10 cellular contexts compared by ENCODE assay signal in the genomic region with DNA sequence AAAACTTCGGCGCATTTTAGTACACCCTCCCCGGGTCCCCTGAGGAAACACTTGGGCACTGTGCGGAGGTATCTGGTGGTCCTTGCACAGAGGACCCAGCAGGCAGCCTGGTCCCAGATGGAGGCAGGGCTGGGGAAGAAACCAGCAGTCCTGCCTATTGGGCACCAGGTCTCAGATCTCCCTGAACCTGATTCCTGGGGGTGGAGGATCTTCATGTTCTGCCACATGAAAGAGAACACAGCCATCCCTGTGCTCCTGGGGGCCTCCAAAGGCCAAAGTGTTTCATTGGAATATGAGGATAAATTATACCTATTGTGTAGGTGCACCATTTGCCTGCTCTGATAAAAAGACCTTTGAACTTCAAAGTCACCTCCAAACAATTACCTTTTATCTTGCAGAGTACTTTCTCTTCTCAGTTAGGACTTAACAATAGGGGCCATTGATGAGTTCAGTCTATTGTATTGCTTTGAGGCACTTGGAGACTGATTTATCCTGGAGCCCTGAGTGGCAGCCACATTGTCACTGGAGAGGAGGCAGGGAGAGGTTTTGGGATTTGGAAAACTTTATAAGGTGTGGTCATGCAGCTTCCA. TPM values are rescaled to one million over a fixed set of nuclear protein-coding genes. Genes with fewer than 3 reads are reported as not detected.
DNase-seq lines count a peak whose midpoint lies in the region; ATAC-seq and TF ChIP-seq lines count a peak whose summit lies in the region.
"Had no signal": no experiment of that assay in that cellular context is flagged by ENCODE, and none has a peak within 500 bp of the region (broad histone marks: within the 10 kb centered on the region; RNA-seq: fewer than 3 reads in every experiment).

No MANE protein-coding gene starts in this region.

- H3K36me3 Mint-ChIP-seq in activated T-cell treated with anti-CD3 and anti-CD28 coated beads, Interleukin-2, amount 50 U/mL, for 72 hours (ENCODE audit: insufficient read depth in 2 of 2) = peaks cover 4 to 7% of the 10 kb centered on the region in 2 donors
- H3K36me3 Mint-ChIP-seq in activated CD4-positive, alpha-beta memory T cell treated with anti-CD3 and anti-CD28 coated beads for 36 hours = peaks cover 14% of the 10 kb centered on the region

- H3K4me1 Mint-ChIP-seq in activated T-cell treated with anti-CD3 and anti-CD28 coated beads, Interleukin-2, amount 50 U/mL, for 72 hours (ENCODE audit: low read depth) = peaks cover 24% of the 10 kb centered on the region
- H3K4me1 Mint-ChIP-seq in activated CD4-positive, alpha-beta memory T cell treated with anti-CD3 and anti-CD28 coated beads for 36 hours (ENCODE audit: low read depth) = peaks cover 41% of the 10 kb centered on the region

- intact Hi-C loops in activated CD4-positive, alpha-beta memory T cell treated with anti-CD3 and anti-CD28 coated beads for 36 hours (cut with micrococcal nuclease) = loop anchor here (5.0 to 10.0 kb wide), 4 partner anchors 278 to 725 kb away; a partner anchor contains a TSS

- no peak for TF ChIP-seq CTCF in thoracic aorta (IDR thresholded peaks at IDR 0.05)

- H3K36me3 ChIP-seq in iPS-18a (ENCODE audit: control insufficient read depth, low read depth, low read length) (peaks cover 10% of the 10 kb centered on the region), thoracic aorta (peaks cover 2% of the 10 kb centered on the region)

- no peak overlapping the region for H3K27ac ChIP-seq in iPS-18a (ENCODE audit: low read length)
- no peak overlapping the region for H3K27ac ChIP-seq in thoracic aorta

- CTCF ChIA-PET in activated CD4-positive, alpha-beta memory T cell treated with anti-CD3 and anti-CD28 coated beads for 36 hours (lab: Charles Lee) = no interaction called here

- ATAC-seq in activated T-cell treated with anti-CD3 and anti-CD28 coated beads, Interleukin-2, amount 50 U/mL, for 72 hours (replicated peaks in 1 of 2) = no peak
- ATAC-seq in thoracic aorta (ENCODE audit: insufficient number of reproducible peaks, low FRiP score, low read depth) = no peak

- H3K27me3 ChIP-seq in iPS-18a (ENCODE audit: control insufficient read depth, insufficient read depth, low read length) (peaks cover 8% of the 10 kb centered on the region), thoracic aorta (replicated peaks; ENCODE audit: insufficient read depth) (no peaks in the 10 kb centered on the region)

- peak overlapping the region; percentile 83 to 85 for H3K4me3 Mint-ChIP-seq in activated T-cell treated with anti-CD3 and anti-CD28 coated beads, Interleukin-2, amount 50 U/mL, for 72 hours
- H3K4me3 Mint-ChIP-seq in activated CD4-positive, alpha-beta memory T cell treated with anti-CD3 and anti-CD28 coated beads for 36 hours = peak overlapping the region; percentile 65

- DNase-seq in activated T-cell treated with anti-CD3 and anti-CD28 coated beads, Interleukin-2, amount 50 U/mL, for 72 hours = no peak
- DNase-seq in activated T-cell treated with anti-CD3 and anti-CD28 coated beads for 4 hours = no peak
- DNase-seq in activated CD4-positive, alpha-beta memory T cell treated with anti-CD3 and anti-CD28 coated beads for 36 hours = no peak
- no peak for DNase-seq in thoracic aorta (ENCODE audit: low spot score)
- no peak for DNase-seq in cortex of kidney (lab: John Stamatoyannopoulos, UW)
- DNase-seq in EL = no peak
- no peak for DNase-seq in NCI-H446 (lab: John Stamatoyannopoulos, UW)
- DNase-seq: activated effector memory CD4-positive, alpha-beta T cell treated with anti-CD3 and anti-CD28 coated beads, Interleukin-2, amount 50 U/mL, for 16 hours; NCI-H226 had no signal

- peak overlapping the region; percentile 82 for H3K27ac Mint-ChIP-seq in activated T-cell treated with anti-CD3 and anti-CD28 coated beads, Interleukin-2, amount 50 U/mL, for 72 hours
- no peak overlapping the region for H3K27ac Mint-ChIP-seq in activated CD4-positive, alpha-beta memory T cell treated with anti-CD3 and anti-CD28 coated beads for 36 hours

- no peaks in the 10 kb centered on the region for H3K9me3 ChIP-seq in iPS-18a (ENCODE audit: control insufficient read depth, low read depth, low read length)
- no peaks in the 10 kb centered on the region for H3K9me3 ChIP-seq in thoracic aorta

- H3K4me3 ChIP-seq in iPS-18a (ENCODE audit: low read length) (peak overlapping the region; percentile 82), thoracic aorta (peak overlapping the region; percentile 90)

- H3K27me3 Mint-ChIP-seq in activated T-cell treated with anti-CD3 and anti-CD28 coated beads, Interleukin-2, amount 50 U/mL, for 72 hours (ENCODE audit: low read depth) = peaks cover 6% of the 10 kb centered on the region
- H3K27me3 Mint-ChIP-seq in activated CD4-positive, alpha-beta memory T cell treated with anti-CD3 and anti-CD28 coated beads for 36 hours = peaks cover 8% of the 10 kb centered on the region

- no peaks in the 10 kb centered on the region for H3K9me3 Mint-ChIP-seq in activated T-cell treated with anti-CD3 and anti-CD28 coated beads, Interleukin-2, amount 50 U/mL, for 72 hours
- H3K9me3 Mint-ChIP-seq in activated CD4-positive, alpha-beta memory T cell treated with anti-CD3 and anti-CD28 coated beads for 36 hours = no peaks in the 10 kb centered on the region

- peaks cover 18% of the 10 kb centered on the region for H3K4me1 ChIP-seq in iPS-18a (ENCODE audit: control insufficient read depth, low read depth, low read length)
- H3K4me1 ChIP-seq in thoracic aorta (ENCODE audit: control insufficient read depth in 1 of 2, low read depth in 2 of 2) = peaks cover 16 to 34% of the 10 kb centered on the region in 2 donors

- H3K9ac ChIP-seq in iPS-18a (ENCODE audit: low read length) = no peak overlapping the region

- POLR2A ChIA-PET in activated CD4-positive, alpha-beta memory T cell treated with anti-CD3 and anti-CD28 coated beads for 36 hours (lab: Charles Lee) = no interaction called here

RNA-seq across cellular contexts. Expression of a gene that starts 1.8 kb away (rescaled TPM):
- 10 to 100 TPM; 28.4 to 35.9 TPM for total RNA-seq in activated T-cell treated with anti-CD3 and anti-CD28 coated beads, Interleukin-2, amount 50 U/mL, for 72 hours
- 10 to 100 TPM; 25.4 to 27.0 TPM for total RNA-seq in activated CD4-positive, alpha-beta memory T cell treated with anti-CD3 and anti-CD28 coated beads for 36 hours
- 10 to 100 TPM; 88.5 to 91.6 TPM for total RNA-seq in thoracic aorta
